In genomic region chr6:26251354-26252081, GRCh38 we compare ENCODE assay signal across 1 cellular context.
TF ChIP-seq lines count a peak whose summit lies in the region.

No MANE protein-coding gene starts in this region.

TF ChIP-seq in HepG2, 621 proteins besides CTCF, POLR2A, EP300 and RAD21 (continued from another document and continues in another):
- no peak for TF ChIP-seq ZNF281 (CRISPR knock-in tag; IDR thresholded peaks at IDR 0.05; ENCODE audit: borderline replicate concordance)
- TF ChIP-seq ZBTB4 (CRISPR knock-in tag; IDR thresholded peaks at IDR 0.05; ENCODE audit: borderline replicate concordance): no peak
- TF ChIP-seq E2F1 (CRISPR knock-in tag; IDR thresholded peaks at IDR 0.05): peak; percentile 51; the same call in 1 of the 2 replicates
- no peak for TF ChIP-seq ZFP82 (CRISPR knock-in tag; IDR thresholded peaks at IDR 0.05; ENCODE audit: borderline replicate concordance)
- TF ChIP-seq ZNF607 (CRISPR knock-in tag; IDR thresholded peaks at IDR 0.05; ENCODE audit: borderline replicate concordance): no peak
- no peak for TF ChIP-seq ZNF709 (CRISPR knock-in tag; IDR thresholded peaks at IDR 0.05)
- TF ChIP-seq PITX1 (CRISPR knock-in tag; IDR thresholded peaks at IDR 0.05): no peak
- no peak for TF ChIP-seq KLF6 (CRISPR knock-in tag; IDR thresholded peaks at IDR 0.05)
- TF ChIP-seq RAD51 (IDR thresholded peaks at IDR 0.05; ENCODE audit: borderline replicate concordance): no peak
- no peak for TF ChIP-seq AHR (CRISPR knock-in tag; IDR thresholded peaks at IDR 0.05)
- TF ChIP-seq ZNF441 (CRISPR knock-in tag; IDR thresholded peaks at IDR 0.05; ENCODE audit: borderline replicate concordance): no peak
- TF ChIP-seq ZNF331 (CRISPR knock-in tag; IDR thresholded peaks at IDR 0.05): no peak
- TF ChIP-seq GPBP1L1 (CRISPR knock-in tag; IDR thresholded peaks at IDR 0.05): no peak
- TF ChIP-seq PHF20 (CRISPR knock-in tag; IDR thresholded peaks at IDR 0.05): no peak
- TF ChIP-seq ZNF407 (CRISPR knock-in tag; IDR thresholded peaks at IDR 0.05; ENCODE audit: not compliant biosample characterization): no peak
- no peak for TF ChIP-seq ZEB1 (IDR thresholded peaks at IDR 0.05; ENCODE audit: insufficient replicate concordance, low read depth)
- no peak for TF ChIP-seq NFE2L2 (IDR thresholded peaks at IDR 0.05; ENCODE audit: low read length)
- no peak for TF ChIP-seq STAT5B (CRISPR knock-in tag; IDR thresholded peaks at IDR 0.05)
- TF ChIP-seq HMGXB4 (CRISPR knock-in tag; IDR thresholded peaks at IDR 0.05; ENCODE audit: borderline replicate concordance in 1 of 2, low read depth in 1 of 2): peak in 1 of 2 experiments; percentile 18; a peak in 1 of 4 replicates
- TF ChIP-seq MED1 (CRISPR knock-in tag; IDR thresholded peaks at IDR 0.05): peak; percentile 58
- peak; percentile 45; the same call in 1 of the 2 replicates for TF ChIP-seq MTA1 (CRISPR knock-in tag; IDR thresholded peaks at IDR 0.05; ENCODE audit: borderline replicate concordance)
- no peak for TF ChIP-seq SIX4 (CRISPR knock-in tag; IDR thresholded peaks at IDR 0.05)
- no peak for TF ChIP-seq RFX5 (IDR thresholded peaks at IDR 0.05; ENCODE audit: low read depth, low read length)
- 0 out of 2 replicates have a peak, but pooled peaks have one; percentile 9 for TF ChIP-seq STAG1 (CRISPR knock-in tag; IDR thresholded peaks at IDR 0.05)
- TF ChIP-seq UBTF (CRISPR knock-in tag; IDR thresholded peaks at IDR 0.05): peak; percentile 50; the same call in 1 of the 2 replicates
- no peak for TF ChIP-seq ZNF792 (CRISPR knock-in tag; IDR thresholded peaks at IDR 0.05)
- TF ChIP-seq ZFP36L1 (CRISPR knock-in tag; IDR thresholded peaks at IDR 0.05): no peak
- TF ChIP-seq MYPOP (CRISPR knock-in tag; IDR thresholded peaks at IDR 0.05): no peak
- TF ChIP-seq ETS1 (CRISPR knock-in tag; IDR thresholded peaks at IDR 0.05): no peak
- no peak for TF ChIP-seq MEF2D (CRISPR knock-in tag; IDR thresholded peaks at IDR 0.05)
- 0 out of 2 replicates have a peak, but pooled peaks have one; percentile 29 for TF ChIP-seq TEAD2 (CRISPR knock-in tag; IDR thresholded peaks at IDR 0.05)
